2 cellular contexts compared by ENCODE assay signal in the genomic region with DNA sequence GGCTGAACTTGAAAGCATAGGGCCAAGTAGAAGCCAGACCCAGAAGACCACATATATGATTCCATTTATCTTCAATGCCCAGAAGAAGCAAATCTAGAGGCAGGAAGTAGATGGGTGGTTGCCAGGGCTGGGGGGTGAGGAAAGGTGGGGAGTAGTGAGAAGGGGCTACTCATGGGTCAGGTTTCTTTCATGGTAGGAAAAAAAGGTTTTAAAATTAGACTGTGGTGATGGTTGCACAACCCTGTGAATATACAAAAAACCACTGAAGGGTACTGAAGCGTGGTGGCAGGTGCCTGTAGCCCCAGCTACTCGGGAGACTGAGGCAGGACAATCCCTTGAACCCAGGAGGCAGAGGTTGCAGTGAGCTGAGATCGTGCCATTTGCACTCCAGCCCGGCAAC.
TF ChIP-seq lines count a peak whose summit lies in the region.

No MANE protein-coding gene starts in this region.

TF ChIP-seq in Ishikawa, 13 proteins besides CTCF, POLR2A, EP300 and RAD21:
- no peak for TF ChIP-seq YY1 (IDR thresholded peaks at IDR 0.05; ENCODE audit: low read depth)
- peak; percentile 89 for TF ChIP-seq CEBPB (IDR thresholded peaks at IDR 0.05)
- peak; percentile 50; the same call in 1 of the 2 replicates for TF ChIP-seq TCF12 (IDR thresholded peaks at IDR 0.05; ENCODE audit: low read depth)

TF ChIP-seq in GM12878, 131 proteins besides CTCF, POLR2A, EP300 and RAD21 (continues in another document):
- TF ChIP-seq, protein P1, sequence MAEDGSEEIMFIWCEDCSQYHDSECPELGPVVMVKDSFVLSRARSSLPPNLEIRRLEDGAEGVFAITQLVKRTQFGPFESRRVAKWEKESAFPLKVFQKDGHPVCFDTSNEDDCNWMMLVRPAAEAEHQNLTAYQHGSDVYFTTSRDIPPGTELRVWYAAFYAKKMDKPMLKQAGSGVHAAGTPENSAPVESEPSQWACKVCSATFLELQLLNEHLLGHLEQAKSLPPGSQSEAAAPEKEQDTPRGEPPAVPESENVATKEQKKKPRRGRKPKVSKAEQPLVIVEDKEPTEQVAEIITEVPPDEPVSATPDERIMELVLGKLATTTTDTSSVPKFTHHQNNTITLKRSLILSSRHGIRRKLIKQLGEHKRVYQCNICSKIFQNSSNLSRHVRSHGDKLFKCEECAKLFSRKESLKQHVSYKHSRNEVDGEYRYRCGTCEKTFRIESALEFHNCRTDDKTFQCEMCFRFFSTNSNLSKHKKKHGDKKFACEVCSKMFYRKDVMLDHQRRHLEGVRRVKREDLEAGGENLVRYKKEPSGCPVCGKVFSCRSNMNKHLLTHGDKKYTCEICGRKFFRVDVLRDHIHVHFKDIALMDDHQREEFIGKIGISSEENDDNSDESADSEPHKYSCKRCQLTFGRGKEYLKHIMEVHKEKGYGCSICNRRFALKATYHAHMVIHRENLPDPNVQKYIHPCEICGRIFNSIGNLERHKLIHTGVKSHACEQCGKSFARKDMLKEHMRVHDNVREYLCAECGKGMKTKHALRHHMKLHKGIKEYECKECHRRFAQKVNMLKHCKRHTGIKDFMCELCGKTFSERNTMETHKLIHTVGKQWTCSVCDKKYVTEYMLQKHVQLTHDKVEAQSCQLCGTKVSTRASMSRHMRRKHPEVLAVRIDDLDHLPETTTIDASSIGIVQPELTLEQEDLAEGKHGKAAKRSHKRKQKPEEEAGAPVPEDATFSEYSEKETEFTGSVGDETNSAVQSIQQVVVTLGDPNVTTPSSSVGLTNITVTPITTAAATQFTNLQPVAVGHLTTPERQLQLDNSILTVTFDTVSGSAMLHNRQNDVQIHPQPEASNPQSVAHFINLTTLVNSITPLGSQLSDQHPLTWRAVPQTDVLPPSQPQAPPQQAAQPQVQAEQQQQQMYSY (CRISPR knock-in tag; IDR thresholded peaks at IDR 0.05), result no peak
- no peak for TF ChIP-seq DPF2 (IDR thresholded peaks at IDR 0.05)
- TF ChIP-seq, protein P2, sequence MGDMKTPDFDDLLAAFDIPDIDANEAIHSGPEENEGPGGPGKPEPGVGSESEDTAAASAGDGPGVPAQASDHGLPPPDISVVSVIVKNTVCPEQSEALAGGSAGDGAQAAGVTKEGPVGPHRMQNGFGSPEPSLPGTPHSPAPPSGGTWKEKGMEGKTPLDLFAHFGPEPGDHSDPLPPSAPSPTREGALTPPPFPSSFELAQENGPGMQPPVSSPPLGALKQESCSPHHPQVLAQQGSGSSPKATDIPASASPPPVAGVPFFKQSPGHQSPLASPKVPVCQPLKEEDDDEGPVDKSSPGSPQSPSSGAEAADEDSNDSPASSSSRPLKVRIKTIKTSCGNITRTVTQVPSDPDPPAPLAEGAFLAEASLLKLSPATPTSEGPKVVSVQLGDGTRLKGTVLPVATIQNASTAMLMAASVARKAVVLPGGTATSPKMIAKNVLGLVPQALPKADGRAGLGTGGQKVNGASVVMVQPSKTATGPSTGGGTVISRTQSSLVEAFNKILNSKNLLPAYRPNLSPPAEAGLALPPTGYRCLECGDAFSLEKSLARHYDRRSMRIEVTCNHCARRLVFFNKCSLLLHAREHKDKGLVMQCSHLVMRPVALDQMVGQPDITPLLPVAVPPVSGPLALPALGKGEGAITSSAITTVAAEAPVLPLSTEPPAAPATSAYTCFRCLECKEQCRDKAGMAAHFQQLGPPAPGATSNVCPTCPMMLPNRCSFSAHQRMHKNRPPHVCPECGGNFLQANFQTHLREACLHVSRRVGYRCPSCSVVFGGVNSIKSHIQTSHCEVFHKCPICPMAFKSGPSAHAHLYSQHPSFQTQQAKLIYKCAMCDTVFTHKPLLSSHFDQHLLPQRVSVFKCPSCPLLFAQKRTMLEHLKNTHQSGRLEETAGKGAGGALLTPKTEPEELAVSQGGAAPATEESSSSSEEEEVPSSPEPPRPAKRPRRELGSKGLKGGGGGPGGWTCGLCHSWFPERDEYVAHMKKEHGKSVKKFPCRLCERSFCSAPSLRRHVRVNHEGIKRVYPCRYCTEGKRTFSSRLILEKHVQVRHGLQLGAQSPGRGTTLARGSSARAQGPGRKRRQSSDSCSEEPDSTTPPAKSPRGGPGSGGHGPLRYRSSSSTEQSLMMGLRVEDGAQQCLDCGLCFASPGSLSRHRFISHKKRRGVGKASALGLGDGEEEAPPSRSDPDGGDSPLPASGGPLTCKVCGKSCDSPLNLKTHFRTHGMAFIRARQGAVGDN (IDR thresholded peaks at IDR 0.05), result no peak
- TF ChIP-seq MEF2A (IDR thresholded peaks at IDR 0.05; ENCODE audit: insufficient read depth, low read depth, low read length), result peak; percentile 66; the same call in 1 of the 2 replicates
- no peak for TF ChIP-seq EGR1 (IDR thresholded peaks at IDR 0.05; ENCODE audit: borderline replicate concordance in 1 of 2, low read depth in 2 of 2, low read length in 2 of 2)
- 0 out of 2 replicates have a peak, but pooled peaks have one; percentile 43 for TF ChIP-seq PAX5 (IDR thresholded peaks at IDR 0.05; ENCODE audit: borderline replicate concordance, low read depth, low read length)
- TF ChIP-seq, protein P3, sequence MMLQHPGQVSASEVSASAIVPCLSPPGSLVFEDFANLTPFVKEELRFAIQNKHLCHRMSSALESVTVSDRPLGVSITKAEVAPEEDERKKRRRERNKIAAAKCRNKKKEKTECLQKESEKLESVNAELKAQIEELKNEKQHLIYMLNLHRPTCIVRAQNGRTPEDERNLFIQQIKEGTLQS (IDR thresholded peaks at IDR 0.05; ENCODE audit: borderline replicate concordance, extremely low read depth, low read depth, low read length), result no peak
- no peak for TF ChIP-seq GATAD2B (conservative IDR thresholded peaks at IDR 0.05; ENCODE audit: low read depth)
- no peak for TF ChIP-seq POLR2AphosphoS2 (IDR thresholded peaks at IDR 0.05; ENCODE audit: low read depth, low read length)
- TF ChIP-seq BACH1 (IDR thresholded peaks at IDR 0.05; ENCODE audit: borderline replicate concordance), result no peak
- TF ChIP-seq SP1 (IDR thresholded peaks at IDR 0.05; ENCODE audit: low read depth, low read length), result no peak
- no peak for TF ChIP-seq HDAC6 (IDR thresholded peaks at IDR 0.05; ENCODE audit: unreplicated experiment)
- no peak for TF ChIP-seq SUPT20H (IDR thresholded peaks at IDR 0.05; ENCODE audit: borderline replicate concordance, control insufficient read depth, low read depth, low read length)
- TF ChIP-seq, protein P4, sequence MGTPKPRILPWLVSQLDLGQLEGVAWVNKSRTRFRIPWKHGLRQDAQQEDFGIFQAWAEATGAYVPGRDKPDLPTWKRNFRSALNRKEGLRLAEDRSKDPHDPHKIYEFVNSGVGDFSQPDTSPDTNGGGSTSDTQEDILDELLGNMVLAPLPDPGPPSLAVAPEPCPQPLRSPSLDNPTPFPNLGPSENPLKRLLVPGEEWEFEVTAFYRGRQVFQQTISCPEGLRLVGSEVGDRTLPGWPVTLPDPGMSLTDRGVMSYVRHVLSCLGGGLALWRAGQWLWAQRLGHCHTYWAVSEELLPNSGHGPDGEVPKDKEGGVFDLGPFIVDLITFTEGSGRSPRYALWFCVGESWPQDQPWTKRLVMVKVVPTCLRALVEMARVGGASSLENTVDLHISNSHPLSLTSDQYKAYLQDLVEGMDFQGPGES (IDR thresholded peaks at IDR 0.05), result no peak
- no peak for TF ChIP-seq SMC3 (IDR thresholded peaks at IDR 0.05; ENCODE audit: borderline replicate concordance, low read length)
- TF ChIP-seq MYC (IDR thresholded peaks at IDR 0.05; ENCODE audit: insufficient read depth, insufficient read length, insufficient replicate concordance, low read length, severe bottlenecking), result no peak
- TF ChIP-seq ZNF384 (IDR thresholded peaks at IDR 0.05; ENCODE audit: borderline replicate concordance, low read depth, low read length), result peak; percentile 21; the same call in 1 of the 2 replicates
- no peak for TF ChIP-seq RFX5 (IDR thresholded peaks at IDR 0.05; ENCODE audit: low read depth, low read length)
- TF ChIP-seq, protein P5, sequence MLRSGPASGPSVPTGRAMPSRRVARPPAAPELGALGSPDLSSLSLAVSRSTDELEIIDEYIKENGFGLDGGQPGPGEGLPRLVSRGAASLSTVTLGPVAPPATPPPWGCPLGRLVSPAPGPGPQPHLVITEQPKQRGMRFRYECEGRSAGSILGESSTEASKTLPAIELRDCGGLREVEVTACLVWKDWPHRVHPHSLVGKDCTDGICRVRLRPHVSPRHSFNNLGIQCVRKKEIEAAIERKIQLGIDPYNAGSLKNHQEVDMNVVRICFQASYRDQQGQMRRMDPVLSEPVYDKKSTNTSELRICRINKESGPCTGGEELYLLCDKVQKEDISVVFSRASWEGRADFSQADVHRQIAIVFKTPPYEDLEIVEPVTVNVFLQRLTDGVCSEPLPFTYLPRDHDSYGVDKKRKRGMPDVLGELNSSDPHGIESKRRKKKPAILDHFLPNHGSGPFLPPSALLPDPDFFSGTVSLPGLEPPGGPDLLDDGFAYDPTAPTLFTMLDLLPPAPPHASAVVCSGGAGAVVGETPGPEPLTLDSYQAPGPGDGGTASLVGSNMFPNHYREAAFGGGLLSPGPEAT (IDR thresholded peaks at IDR 0.05; ENCODE audit: low read depth), result no peak
- no peak for TF ChIP-seq JUND (IDR thresholded peaks at IDR 0.05; ENCODE audit: low read depth, low read length)
- TF ChIP-seq BMI1 (IDR thresholded peaks at IDR 0.05; ENCODE audit: borderline replicate concordance), result no peak
- TF ChIP-seq, protein P6, sequence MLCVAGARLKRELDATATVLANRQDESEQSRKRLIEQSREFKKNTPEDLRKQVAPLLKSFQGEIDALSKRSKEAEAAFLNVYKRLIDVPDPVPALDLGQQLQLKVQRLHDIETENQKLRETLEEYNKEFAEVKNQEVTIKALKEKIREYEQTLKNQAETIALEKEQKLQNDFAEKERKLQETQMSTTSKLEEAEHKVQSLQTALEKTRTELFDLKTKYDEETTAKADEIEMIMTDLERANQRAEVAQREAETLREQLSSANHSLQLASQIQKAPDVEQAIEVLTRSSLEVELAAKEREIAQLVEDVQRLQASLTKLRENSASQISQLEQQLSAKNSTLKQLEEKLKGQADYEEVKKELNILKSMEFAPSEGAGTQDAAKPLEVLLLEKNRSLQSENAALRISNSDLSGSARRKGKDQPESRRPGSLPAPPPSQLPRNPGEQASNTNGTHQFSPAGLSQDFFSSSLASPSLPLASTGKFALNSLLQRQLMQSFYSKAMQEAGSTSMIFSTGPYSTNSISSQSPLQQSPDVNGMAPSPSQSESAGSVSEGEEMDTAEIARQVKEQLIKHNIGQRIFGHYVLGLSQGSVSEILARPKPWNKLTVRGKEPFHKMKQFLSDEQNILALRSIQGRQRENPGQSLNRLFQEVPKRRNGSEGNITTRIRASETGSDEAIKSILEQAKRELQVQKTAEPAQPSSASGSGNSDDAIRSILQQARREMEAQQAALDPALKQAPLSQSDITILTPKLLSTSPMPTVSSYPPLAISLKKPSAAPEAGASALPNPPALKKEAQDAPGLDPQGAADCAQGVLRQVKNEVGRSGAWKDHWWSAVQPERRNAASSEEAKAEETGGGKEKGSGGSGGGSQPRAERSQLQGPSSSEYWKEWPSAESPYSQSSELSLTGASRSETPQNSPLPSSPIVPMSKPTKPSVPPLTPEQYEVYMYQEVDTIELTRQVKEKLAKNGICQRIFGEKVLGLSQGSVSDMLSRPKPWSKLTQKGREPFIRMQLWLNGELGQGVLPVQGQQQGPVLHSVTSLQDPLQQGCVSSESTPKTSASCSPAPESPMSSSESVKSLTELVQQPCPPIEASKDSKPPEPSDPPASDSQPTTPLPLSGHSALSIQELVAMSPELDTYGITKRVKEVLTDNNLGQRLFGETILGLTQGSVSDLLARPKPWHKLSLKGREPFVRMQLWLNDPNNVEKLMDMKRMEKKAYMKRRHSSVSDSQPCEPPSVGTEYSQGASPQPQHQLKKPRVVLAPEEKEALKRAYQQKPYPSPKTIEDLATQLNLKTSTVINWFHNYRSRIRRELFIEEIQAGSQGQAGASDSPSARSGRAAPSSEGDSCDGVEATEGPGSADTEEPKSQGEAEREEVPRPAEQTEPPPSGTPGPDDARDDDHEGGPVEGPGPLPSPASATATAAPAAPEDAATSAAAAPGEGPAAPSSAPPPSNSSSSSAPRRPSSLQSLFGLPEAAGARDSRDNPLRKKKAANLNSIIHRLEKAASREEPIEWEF (IDR thresholded peaks at IDR 0.05; ENCODE audit: insufficient replicate concordance, low read depth, low read length), result no peak
- TF ChIP-seq TAF1 (IDR thresholded peaks at IDR 0.05; ENCODE audit: borderline replicate concordance, low read depth, low read length), result no peak
- TF ChIP-seq, protein P7, sequence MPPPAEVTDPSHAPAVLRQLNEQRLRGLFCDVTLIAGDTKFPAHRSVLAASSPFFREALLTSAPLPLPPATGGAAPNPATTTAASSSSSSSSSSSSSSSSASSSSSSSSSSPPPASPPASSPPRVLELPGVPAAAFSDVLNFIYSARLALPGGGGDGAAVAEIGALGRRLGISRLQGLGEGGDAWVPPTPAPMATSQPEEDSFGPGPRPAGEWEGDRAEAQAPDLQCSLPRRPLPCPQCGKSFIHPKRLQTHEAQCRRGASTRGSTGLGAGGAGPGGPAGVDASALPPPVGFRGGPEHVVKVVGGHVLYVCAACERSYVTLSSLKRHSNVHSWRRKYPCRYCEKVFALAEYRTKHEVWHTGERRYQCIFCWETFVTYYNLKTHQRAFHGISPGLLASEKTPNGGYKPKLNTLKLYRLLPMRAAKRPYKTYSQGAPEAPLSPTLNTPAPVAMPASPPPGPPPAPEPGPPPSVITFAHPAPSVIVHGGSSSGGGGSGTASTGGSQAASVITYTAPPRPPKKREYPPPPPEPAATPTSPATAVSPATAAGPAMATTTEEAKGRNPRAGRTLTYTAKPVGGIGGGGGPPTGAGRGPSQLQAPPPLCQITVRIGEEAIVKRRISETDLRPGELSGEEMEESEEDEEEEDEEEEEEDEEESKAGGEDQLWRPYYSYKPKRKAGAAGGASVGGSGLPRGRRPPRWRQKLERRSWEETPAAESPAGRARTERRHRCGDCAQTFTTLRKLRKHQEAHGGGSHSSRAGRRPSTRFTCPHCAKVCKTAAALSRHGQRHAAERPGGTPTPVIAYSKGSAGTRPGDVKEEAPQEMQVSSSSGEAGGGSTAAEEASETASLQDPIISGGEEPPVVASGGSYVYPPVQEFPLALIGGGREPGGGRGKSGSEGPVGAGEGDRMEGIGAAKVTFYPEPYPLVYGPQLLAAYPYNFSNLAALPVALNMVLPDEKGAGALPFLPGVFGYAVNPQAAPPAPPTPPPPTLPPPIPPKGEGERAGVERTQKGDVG (CRISPR knock-in tag; IDR thresholded peaks at IDR 0.05), result no peak
- 0 out of 2 replicates have a peak, but pooled peaks have one; percentile 3 for TF ChIP-seq PML (IDR thresholded peaks at IDR 0.05; ENCODE audit: low read length)
- TF ChIP-seq ESRRA (IDR thresholded peaks at IDR 0.05; ENCODE audit: low read length), result no peak
